In the genomic region with DNA sequence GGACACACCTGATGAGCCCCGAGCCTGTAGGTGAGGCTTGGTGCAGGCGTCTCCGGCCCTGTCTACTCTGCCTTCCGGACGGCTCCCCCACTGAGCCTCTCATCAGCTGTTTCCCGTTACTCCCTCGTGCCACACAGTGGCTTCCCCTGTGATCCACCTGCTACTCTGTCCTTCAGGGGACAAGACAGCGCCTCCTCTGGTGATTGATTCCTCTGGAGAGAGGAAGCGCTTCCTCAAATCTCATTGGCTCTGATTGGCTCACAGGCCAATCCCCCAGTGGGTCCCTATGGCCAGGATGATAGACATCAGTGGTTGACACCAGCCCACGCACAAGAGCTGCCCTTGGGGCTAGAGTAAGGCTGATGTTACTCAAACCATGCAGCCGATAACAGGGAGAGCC, we compare ENCODE assay signal across 1 cellular context.
A peak's percentile ranks its signal among the peaks of the same experiment; 100 is the strongest.
TF ChIP-seq lines count a peak whose summit lies in the region.

No MANE protein-coding gene starts in this region.

TF ChIP-seq in H1, 55 proteins besides CTCF, POLR2A, EP300 and RAD21 (continued from another document):
- TF ChIP-seq, protein P1, sequence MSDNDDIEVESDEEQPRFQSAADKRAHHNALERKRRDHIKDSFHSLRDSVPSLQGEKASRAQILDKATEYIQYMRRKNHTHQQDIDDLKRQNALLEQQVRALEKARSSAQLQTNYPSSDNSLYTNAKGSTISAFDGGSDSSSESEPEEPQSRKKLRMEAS (IDR thresholded peaks at IDR 0.05): peak; percentile 59
- TF ChIP-seq SIN3A (conservative IDR thresholded peaks at IDR 0.05 in 1 of 2, IDR thresholded peaks at IDR 0.05 in 1 of 2; ENCODE audit: low read depth in 1 of 2, low read length in 2 of 2) (0 out of 4 replicates have a peak, but pooled peaks have one; percentile 49 to 73), RNF2 (IDR thresholded peaks at IDR 0.05; ENCODE audit: borderline replicate concordance, low read depth, low read length, missing control alignments, poor library complexity, severe bottlenecking) (no peak), TAF1 (IDR thresholded peaks at IDR 0.05; ENCODE audit: low read depth, low read length) (no peak)
